In genomic region chr15:59841036-59841435, GRCh38 we compare ENCODE assay signal across 23 cellular contexts.
"Had no signal": no experiment of that assay in that cellular context is flagged by ENCODE, and none has a peak within 500 bp of the region (broad histone marks: within the 10 kb centered on the region; RNA-seq: fewer than 3 reads in every experiment).

No MANE protein-coding gene starts in this region.

- H3K27ac ChIP-seq: coronary artery, dorsolateral prefrontal cortex, esophagus muscularis mucosa, gastrocnemius medialis, heart right ventricle, left lung, lower lobe of right lung had no signal

- H3K4me1 ChIP-seq: esophagus muscularis mucosa, gastrocnemius medialis, heart right ventricle, left lung, lower lobe of right lung had no signal

- H3K9me3 ChIP-seq: esophagus muscularis mucosa, gastrocnemius medialis, heart right ventricle, left lung, lower lobe of right lung had no signal

- H3K36me3 ChIP-seq: esophagus muscularis mucosa, gastrocnemius medialis, heart right ventricle, left lung, lower lobe of right lung had no signal

- H3K4me3 ChIP-seq: coronary artery, dorsolateral prefrontal cortex, esophagus muscularis mucosa, gastrocnemius medialis, heart right ventricle, left lung, lower lobe of right lung had no signal

- FAIRE-seq: colon, endothelial cell of umbilical vein, islet of Langerhans, keratinocyte had no signal

- DNase-seq: dermis blood vessel endothelial cell; dorsolateral prefrontal cortex; effector CD4-positive, alpha-beta T cell; effector memory CD4-positive, alpha-beta T cell; foreskin fibroblast; foreskin melanocyte; gastrocnemius medialis; glutamatergic neuron; head of caudate nucleus; heart right ventricle; hippocampal formation; left cardiac atrium; left lung; left ventricle myocardium superior; lower lobe of right lung; mesenchymal stem cell; naive thymus-derived CD4-positive, alpha-beta T cell had no signal
